In the genomic region with DNA sequence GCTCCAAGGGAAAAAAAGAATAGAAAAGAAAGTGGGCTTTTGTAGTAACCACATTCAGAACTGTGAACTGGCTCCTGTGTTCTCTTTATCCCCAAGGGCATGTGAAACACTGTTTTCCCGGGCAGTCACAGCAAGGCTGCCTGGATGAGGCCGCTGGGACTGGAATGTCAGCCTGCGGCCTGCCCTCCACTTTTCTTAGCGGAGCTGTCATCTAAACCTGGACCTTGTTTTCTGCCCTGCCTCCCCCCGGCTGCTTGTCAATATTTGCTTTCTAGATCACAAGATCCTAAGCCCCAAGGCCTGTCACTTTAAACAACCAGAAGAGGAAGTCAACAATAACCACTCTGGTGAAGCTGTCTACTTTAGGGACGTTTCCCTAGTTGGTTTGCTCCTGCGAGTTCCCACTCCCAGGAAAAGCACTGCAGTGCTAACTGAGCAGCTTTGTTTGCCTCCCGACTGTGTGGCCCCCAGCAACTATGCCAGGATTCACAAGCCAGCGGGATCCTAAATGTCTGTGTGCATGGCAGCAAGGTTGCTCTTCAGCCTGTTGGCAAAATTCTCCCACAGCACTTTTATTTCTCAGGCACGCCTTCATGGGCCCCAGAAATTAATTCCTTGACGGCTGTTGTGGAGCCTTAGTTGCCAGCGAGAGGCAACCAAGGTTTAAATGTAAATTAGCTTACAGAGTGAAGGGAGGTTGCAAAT, we compare ENCODE assay signal across 1 cellular context.
TF ChIP-seq lines count a peak whose summit lies in the region.

No MANE protein-coding gene starts in this region.

TF ChIP-seq in HepG2, 621 proteins besides CTCF, POLR2A, EP300 and RAD21 (continued from another document and continues in another):
- TF ChIP-seq, protein P1, sequence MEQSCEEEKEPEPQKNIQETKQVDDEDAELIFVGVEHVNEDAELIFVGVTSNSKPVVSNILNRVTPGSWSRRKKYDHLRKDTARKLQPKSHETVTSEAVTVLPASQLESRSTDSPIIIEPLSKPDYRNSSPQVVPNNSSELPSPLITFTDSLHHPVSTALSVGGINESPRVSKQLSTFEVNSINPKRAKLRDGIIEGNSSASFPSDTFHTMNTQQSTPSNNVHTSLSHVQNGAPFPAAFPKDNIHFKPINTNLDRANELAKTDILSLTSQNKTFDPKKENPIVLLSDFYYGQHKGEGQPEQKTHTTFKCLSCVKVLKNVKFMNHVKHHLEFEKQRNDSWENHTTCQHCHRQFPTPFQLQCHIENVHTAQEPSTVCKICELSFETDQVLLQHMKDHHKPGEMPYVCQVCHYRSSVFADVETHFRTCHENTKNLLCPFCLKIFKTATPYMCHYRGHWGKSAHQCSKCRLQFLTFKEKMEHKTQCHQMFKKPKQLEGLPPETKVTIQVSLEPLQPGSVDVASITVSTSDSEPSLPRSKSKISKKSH (CRISPR knock-in tag; IDR thresholded peaks at IDR 0.05; ENCODE audit: borderline replicate concordance) = peak; percentile 31; the same call in 1 of the 2 replicates
- TF ChIP-seq ZFP82 (CRISPR knock-in tag; IDR thresholded peaks at IDR 0.05; ENCODE audit: borderline replicate concordance) = peak; percentile 69; the same call in 1 of the 2 replicates
- peak; percentile 74; the same call in 1 of the 2 replicates for TF ChIP-seq ZFP62 (CRISPR knock-in tag; IDR thresholded peaks at IDR 0.05)
- no peak; the same call in 1 of the 2 replicates for TF ChIP-seq HINFP (CRISPR knock-in tag; IDR thresholded peaks at IDR 0.05; ENCODE audit: low read depth)
- TF ChIP-seq RFXAP (CRISPR knock-in tag; IDR thresholded peaks at IDR 0.05; ENCODE audit: borderline replicate concordance) = peak; percentile 95
- peak; percentile 91 for TF ChIP-seq ZBTB34 (CRISPR knock-in tag; IDR thresholded peaks at IDR 0.05)
- TF ChIP-seq NFKB2 (CRISPR knock-in tag; IDR thresholded peaks at IDR 0.05; ENCODE audit: borderline replicate concordance) = peak; percentile 74; the same call in 1 of the 2 replicates
- TF ChIP-seq ZNF607 (CRISPR knock-in tag; IDR thresholded peaks at IDR 0.05; ENCODE audit: borderline replicate concordance) = peak; percentile 99
- peak; percentile 96 for TF ChIP-seq ZNF605 (CRISPR knock-in tag; IDR thresholded peaks at IDR 0.05)
- peak; percentile 79; the same call in 1 of the 2 replicates for TF ChIP-seq ZNF547 (CRISPR knock-in tag; IDR thresholded peaks at IDR 0.05)
- TF ChIP-seq CEBPG (CRISPR knock-in tag; IDR thresholded peaks at IDR 0.05) = peak; percentile 60
- TF ChIP-seq HNRNPH1 (optimal IDR thresholded peaks at IDR 0.05; ENCODE audit: low read depth, low read length) = peak; percentile 68
- TF ChIP-seq MED13 (CRISPR knock-in tag; IDR thresholded peaks at IDR 0.05) = peak; percentile 98
- TF ChIP-seq ZNF20 (CRISPR knock-in tag; IDR thresholded peaks at IDR 0.05) = peak; percentile 56; the same call in 1 of the 2 replicates
- TF ChIP-seq, protein P2, sequence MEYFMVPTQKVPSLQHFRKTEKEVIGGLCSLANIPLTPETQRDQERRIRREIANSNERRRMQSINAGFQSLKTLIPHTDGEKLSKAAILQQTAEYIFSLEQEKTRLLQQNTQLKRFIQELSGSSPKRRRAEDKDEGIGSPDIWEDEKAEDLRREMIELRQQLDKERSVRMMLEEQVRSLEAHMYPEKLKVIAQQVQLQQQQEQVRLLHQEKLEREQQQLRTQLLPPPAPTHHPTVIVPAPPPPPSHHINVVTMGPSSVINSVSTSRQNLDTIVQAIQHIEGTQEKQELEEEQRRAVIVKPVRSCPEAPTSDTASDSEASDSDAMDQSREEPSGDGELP (IDR thresholded peaks at IDR 0.05; ENCODE audit: borderline replicate concordance, low read depth) = peak; percentile 83
- TF ChIP-seq ZNF503 (CRISPR knock-in tag; IDR thresholded peaks at IDR 0.05) = peak; percentile 99
- peak; percentile 32; the same call in 1 of the 2 replicates for TF ChIP-seq ZNF7 (CRISPR knock-in tag; IDR thresholded peaks at IDR 0.05)
- peak; percentile 93 for TF ChIP-seq ZNF136 (CRISPR knock-in tag; IDR thresholded peaks at IDR 0.05; ENCODE audit: low read depth)
- TF ChIP-seq MAFF (IDR thresholded peaks at IDR 0.05; ENCODE audit: low read depth, low read length) = peak; percentile 38; the same call in 1 of the 2 replicates
- 0 out of 2 replicates have a peak, but pooled peaks have one; percentile 55 for TF ChIP-seq ADNP (CRISPR knock-in tag; IDR thresholded peaks at IDR 0.05)
- TF ChIP-seq PHB2 (IDR thresholded peaks at IDR 0.05; ENCODE audit: partially characterized antibody) = no peak
- peak; percentile 92 for TF ChIP-seq ZBTB37 (CRISPR knock-in tag; IDR thresholded peaks at IDR 0.05)
- peak; percentile 89 for TF ChIP-seq ZNF441 (CRISPR knock-in tag; IDR thresholded peaks at IDR 0.05; ENCODE audit: borderline replicate concordance)
- TF ChIP-seq ZNF510 (CRISPR knock-in tag; IDR thresholded peaks at IDR 0.05; ENCODE audit: low read depth) = no peak; the same call in 1 of the 2 replicates
- no peak for TF ChIP-seq ZBTB21 (CRISPR knock-in tag; IDR thresholded peaks at IDR 0.05)
- TF ChIP-seq NPAS2 (CRISPR knock-in tag; IDR thresholded peaks at IDR 0.05; ENCODE audit: borderline replicate concordance) = no peak
- TF ChIP-seq, protein P3, sequence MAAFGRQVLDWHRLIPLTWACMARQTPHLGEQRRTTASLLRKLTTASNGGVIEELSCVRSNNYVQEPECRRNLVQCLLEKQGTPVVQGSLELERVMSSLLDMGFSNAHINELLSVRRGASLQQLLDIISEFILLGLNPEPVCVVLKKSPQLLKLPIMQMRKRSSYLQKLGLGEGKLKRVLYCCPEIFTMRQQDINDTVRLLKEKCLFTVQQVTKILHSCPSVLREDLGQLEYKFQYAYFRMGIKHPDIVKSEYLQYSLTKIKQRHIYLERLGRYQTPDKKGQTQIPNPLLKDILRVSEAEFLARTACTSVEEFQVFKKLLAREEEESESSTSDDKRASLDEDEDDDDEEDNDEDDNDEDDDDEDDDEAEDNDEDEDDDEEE (CRISPR knock-in tag; IDR thresholded peaks at IDR 0.05) = peak; percentile 23; the same call in 1 of the 2 replicates
- TF ChIP-seq ETV5 (CRISPR knock-in tag; IDR thresholded peaks at IDR 0.05; ENCODE audit: borderline replicate concordance) = peak; percentile 99
- peak; percentile 96 for TF ChIP-seq ZNF552 (CRISPR knock-in tag; IDR thresholded peaks at IDR 0.05; ENCODE audit: borderline replicate concordance)
- TF ChIP-seq KLF12 (CRISPR knock-in tag; IDR thresholded peaks at IDR 0.05; ENCODE audit: borderline replicate concordance) = peak; percentile 81
- TF ChIP-seq BCL6 (CRISPR knock-in tag; IDR thresholded peaks at IDR 0.05) = peak; percentile 94
- no peak for TF ChIP-seq HMGA1 (CRISPR knock-in tag; conservative IDR thresholded peaks at IDR 0.05)
- TF ChIP-seq YY1 (IDR thresholded peaks at IDR 0.05; ENCODE audit: insufficient read depth, insufficient replicate concordance, low read depth, low read length) = peak; percentile 76
- TF ChIP-seq, protein P4, sequence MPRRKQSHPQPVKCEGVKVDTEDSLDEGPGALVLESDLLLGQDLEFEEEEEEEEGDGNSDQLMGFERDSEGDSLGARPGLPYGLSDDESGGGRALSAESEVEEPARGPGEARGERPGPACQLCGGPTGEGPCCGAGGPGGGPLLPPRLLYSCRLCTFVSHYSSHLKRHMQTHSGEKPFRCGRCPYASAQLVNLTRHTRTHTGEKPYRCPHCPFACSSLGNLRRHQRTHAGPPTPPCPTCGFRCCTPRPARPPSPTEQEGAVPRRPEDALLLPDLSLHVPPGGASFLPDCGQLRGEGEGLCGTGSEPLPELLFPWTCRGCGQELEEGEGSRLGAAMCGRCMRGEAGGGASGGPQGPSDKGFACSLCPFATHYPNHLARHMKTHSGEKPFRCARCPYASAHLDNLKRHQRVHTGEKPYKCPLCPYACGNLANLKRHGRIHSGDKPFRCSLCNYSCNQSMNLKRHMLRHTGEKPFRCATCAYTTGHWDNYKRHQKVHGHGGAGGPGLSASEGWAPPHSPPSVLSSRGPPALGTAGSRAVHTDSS (CRISPR knock-in tag; conservative IDR thresholded peaks at IDR 0.05) = no peak
- peak; percentile 83 for TF ChIP-seq ZSCAN22 (CRISPR knock-in tag; IDR thresholded peaks at IDR 0.05)
- TF ChIP-seq ZNF800 (CRISPR knock-in tag; IDR thresholded peaks at IDR 0.05) = peak; percentile 93
- peak; percentile 42; the same call in 1 of the 2 replicates for TF ChIP-seq STAG1 (CRISPR knock-in tag; IDR thresholded peaks at IDR 0.05)
- no peak; the same call in 1 of the 2 replicates for TF ChIP-seq EHMT2 (IDR thresholded peaks at IDR 0.05; ENCODE audit: borderline replicate concordance, low read depth, low read length)
- TF ChIP-seq ATF7 (IDR thresholded peaks at IDR 0.05) = no peak
- peak; percentile 83 for TF ChIP-seq ATF7 (CRISPR knock-in tag; IDR thresholded peaks at IDR 0.05)
- peak; percentile 92; the same call in 1 of the 2 replicates for TF ChIP-seq XBP1 (CRISPR knock-in tag; IDR thresholded peaks at IDR 0.05)
- TF ChIP-seq CENPT (CRISPR knock-in tag; IDR thresholded peaks at IDR 0.05; ENCODE audit: low read depth) = no peak
- peak; percentile 36; the same call in 1 of the 2 replicates for TF ChIP-seq ZNF44 (CRISPR knock-in tag; IDR thresholded peaks at IDR 0.05)
- no peak for TF ChIP-seq PRPF4 (IDR thresholded peaks at IDR 0.05; ENCODE audit: low read depth, low read length, poor library complexity, severe bottlenecking)
- TF ChIP-seq SRSF4 (IDR thresholded peaks at IDR 0.05; ENCODE audit: low read depth, low read length, poor library complexity, severe bottlenecking) = no peak
- peak; percentile 93 for TF ChIP-seq ZSCAN25 (CRISPR knock-in tag; IDR thresholded peaks at IDR 0.05)
